8 cellular contexts compared by ENCODE assay signal in the genomic region with DNA sequence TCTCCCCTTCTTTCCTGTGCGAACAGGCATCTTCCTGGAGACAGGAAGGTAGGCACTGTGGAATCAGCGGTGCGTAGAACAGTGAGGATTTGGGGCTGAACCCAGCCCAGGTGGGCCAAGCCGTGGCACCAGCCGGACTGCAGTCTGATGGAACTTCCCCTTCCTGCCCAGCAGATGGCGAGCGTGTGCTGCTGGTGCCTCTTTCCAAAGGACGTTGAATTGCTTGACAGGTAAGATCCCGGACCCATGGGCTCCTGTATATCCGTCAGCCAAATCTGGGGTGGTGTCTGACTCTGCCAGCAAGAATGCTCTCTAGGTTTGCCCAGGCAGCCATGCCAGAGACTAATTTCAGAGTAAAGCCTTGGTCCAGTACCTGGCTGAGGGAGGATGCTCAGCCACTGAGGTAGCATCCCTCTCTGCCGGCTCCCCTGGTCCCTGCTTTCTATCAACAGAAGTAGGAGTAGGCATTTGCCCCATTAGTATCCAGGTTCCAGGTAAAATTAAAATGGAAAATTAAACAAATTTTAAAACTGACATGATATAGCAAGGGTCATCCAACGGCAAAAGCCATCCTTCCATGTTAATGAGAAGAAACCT. TPM values are rescaled to one million over a fixed set of nuclear protein-coding genes. Genes with fewer than 3 reads are reported as not detected.
DNase-seq lines count a peak whose midpoint lies in the region; ATAC-seq and TF ChIP-seq lines count a peak whose summit lies in the region.

No MANE protein-coding gene starts in this region.

- no peak overlapping the region for H3K27ac ChIP-seq in foreskin keratinocyte

- no peaks in the 10 kb centered on the region for H3K4me1 Mint-ChIP-seq in activated T-cell treated with anti-CD3 and anti-CD28 coated beads, Interleukin-2, amount 50 U/mL, for 24 hours (ENCODE audit: low read depth)
- peaks cover 5% of the 10 kb centered on the region for H3K4me1 Mint-ChIP-seq in progenitor cell of endocrine pancreas (ENCODE audit: low read depth)

- H3K27me3 Mint-ChIP-seq in activated T-cell treated with anti-CD3 and anti-CD28 coated beads, Interleukin-2, amount 50 U/mL, for 24 hours, result peaks cover 34% of the 10 kb centered on the region
- H3K27me3 Mint-ChIP-seq in progenitor cell of endocrine pancreas, result peaks cover 80% of the 10 kb centered on the region

- ATAC-seq in GM19467 (IDR thresholded peaks at IDR 0.05; ENCODE audit: unreplicated experiment), result peak; percentile 56
- ATAC-seq in foreskin keratinocyte, result peak; percentile 79
- no peak for ATAC-seq in GM21619 (IDR thresholded peaks at IDR 0.05; ENCODE audit: unreplicated experiment)

- no peaks in the 10 kb centered on the region for H3K9me3 Mint-ChIP-seq in activated T-cell treated with anti-CD3 and anti-CD28 coated beads, Interleukin-2, amount 50 U/mL, for 24 hours
- H3K9me3 Mint-ChIP-seq in progenitor cell of endocrine pancreas (ENCODE audit: low read depth), result no peaks in the 10 kb centered on the region

- no peak overlapping the region for H3K27ac Mint-ChIP-seq in activated T-cell treated with anti-CD3 and anti-CD28 coated beads, Interleukin-2, amount 50 U/mL, for 24 hours
- H3K27ac Mint-ChIP-seq in progenitor cell of endocrine pancreas, result no peak overlapping the region

- no peaks in the 10 kb centered on the region for H3K9me3 ChIP-seq in BE2C

- H3K4me3 Mint-ChIP-seq in activated T-cell treated with anti-CD3 and anti-CD28 coated beads, Interleukin-2, amount 50 U/mL, for 24 hours, result no peak overlapping the region
- H3K4me3 Mint-ChIP-seq in progenitor cell of endocrine pancreas (ENCODE audit: low read depth), result no peak overlapping the region

- DNase-seq in BE2C (peak; percentile 30), NCI-H2227 treated with DMSO at 0.1 percent for 48 hours (lab: John Stamatoyannopoulos, UW) (peak; percentile 30), foreskin keratinocyte (peak; percentile 19 to 34), progenitor cell of endocrine pancreas (ENCODE audit: low spot score, unreplicated experiment) (peak; percentile 60), GF-D8 (lab: John Stamatoyannopoulos, UW) (no peak)
- DNase-seq in activated T-cell treated with anti-CD3 and anti-CD28 coated beads, Interleukin-2, amount 50 U/mL, for 24 hours, result peak; percentile 56

- H3K4me3 ChIP-seq in BE2C (ENCODE audit: low read depth, low read length), result no peak overlapping the region

- no peaks in the 10 kb centered on the region for H3K36me3 Mint-ChIP-seq in activated T-cell treated with anti-CD3 and anti-CD28 coated beads, Interleukin-2, amount 50 U/mL, for 24 hours (ENCODE audit: low read depth)
- H3K36me3 Mint-ChIP-seq in progenitor cell of endocrine pancreas (ENCODE audit: insufficient read depth), result no peaks in the 10 kb centered on the region

- H3K36me3 ChIP-seq in BE2C, result no peaks in the 10 kb centered on the region

- TF ChIP-seq CTCF in BE2C (IDR thresholded peaks at IDR 0.05; ENCODE audit: low read depth, low read length), result peak; percentile 89
- TF ChIP-seq CTCF in foreskin keratinocyte (conservative IDR thresholded peaks at IDR 0.05), result peak; percentile 80
- peak; percentile 98 for TF ChIP-seq CTCF in progenitor cell of endocrine pancreas (IDR thresholded peaks at IDR 0.05; ENCODE audit: unreplicated experiment)

- H3K4me1 ChIP-seq in BE2C, result no peaks in the 10 kb centered on the region
- H3K4me1 ChIP-seq in foreskin keratinocyte, result no peaks in the 10 kb centered on the region

- H3K27me3 ChIP-seq in BE2C, result no peaks in the 10 kb centered on the region
- H3K27me3 ChIP-seq in foreskin keratinocyte, result peaks cover 8% of the 10 kb centered on the region

RNA-seq across cellular contexts. Expression of gene KCNA5, which starts 21.1 kb away (rescaled TPM):
- polyA plus RNA-seq in BE2C (2012; ENCODE audit: insufficient read depth, insufficient read length, low read depth), result not detected
- not detected in 2 replicates for total RNA-seq in foreskin keratinocyte
- polyA plus RNA-seq in foreskin keratinocyte, result not detected in 2 replicates
- 0.58 and 0.72 TPM in 2 replicates for total RNA-seq in progenitor cell of endocrine pancreas
